1 cellular context compared by ENCODE assay signal in genomic region chr3:161332792-161333191, GRCh38.
A peak's percentile ranks its signal among the peaks of the same experiment; 100 is the strongest.
TF ChIP-seq lines count a peak whose summit lies in the region.

No MANE protein-coding gene starts in this region.

TF ChIP-seq in HepG2, 621 proteins besides CTCF, POLR2A, EP300 and RAD21 (continued from another document and continues in another):
- no peak for TF ChIP-seq HCFC1 (IDR thresholded peaks at IDR 0.05; ENCODE audit: low read depth, low read length)
- TF ChIP-seq, protein P1, sequence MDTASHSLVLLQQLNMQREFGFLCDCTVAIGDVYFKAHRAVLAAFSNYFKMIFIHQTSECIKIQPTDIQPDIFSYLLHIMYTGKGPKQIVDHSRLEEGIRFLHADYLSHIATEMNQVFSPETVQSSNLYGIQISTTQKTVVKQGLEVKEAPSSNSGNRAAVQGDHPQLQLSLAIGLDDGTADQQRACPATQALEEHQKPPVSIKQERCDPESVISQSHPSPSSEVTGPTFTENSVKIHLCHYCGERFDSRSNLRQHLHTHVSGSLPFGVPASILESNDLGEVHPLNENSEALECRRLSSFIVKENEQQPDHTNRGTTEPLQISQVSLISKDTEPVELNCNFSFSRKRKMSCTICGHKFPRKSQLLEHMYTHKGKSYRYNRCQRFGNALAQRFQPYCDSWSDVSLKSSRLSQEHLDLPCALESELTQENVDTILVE (CRISPR knock-in tag; IDR thresholded peaks at IDR 0.05) = no peak
- TF ChIP-seq SNRNP70 (IDR thresholded peaks at IDR 0.05; ENCODE audit: low read depth, low read length) = no peak
- no peak for TF ChIP-seq SMYD3 (CRISPR knock-in tag; IDR thresholded peaks at IDR 0.05)
- no peak for TF ChIP-seq MED13 (CRISPR knock-in tag; IDR thresholded peaks at IDR 0.05)
- TF ChIP-seq LCORL (IDR thresholded peaks at IDR 0.05) = no peak
- TF ChIP-seq LCORL (CRISPR knock-in tag; IDR thresholded peaks at IDR 0.05) = no peak
- TF ChIP-seq ZNF83 (CRISPR knock-in tag; IDR thresholded peaks at IDR 0.05; ENCODE audit: borderline replicate concordance) = no peak
- no peak for TF ChIP-seq GABPB1 (CRISPR knock-in tag; IDR thresholded peaks at IDR 0.05)
- TF ChIP-seq CERS6 (CRISPR knock-in tag; IDR thresholded peaks at IDR 0.05) = no peak
- no peak for TF ChIP-seq ZNF883 (CRISPR knock-in tag; IDR thresholded peaks at IDR 0.05; ENCODE audit: not compliant biosample characterization)
- no peak for TF ChIP-seq MIER2 (CRISPR knock-in tag; IDR thresholded peaks at IDR 0.05)
- TF ChIP-seq KDM6A (CRISPR knock-in tag; IDR thresholded peaks at IDR 0.05; ENCODE audit: low read depth) = no peak
- TF ChIP-seq, protein P2, sequence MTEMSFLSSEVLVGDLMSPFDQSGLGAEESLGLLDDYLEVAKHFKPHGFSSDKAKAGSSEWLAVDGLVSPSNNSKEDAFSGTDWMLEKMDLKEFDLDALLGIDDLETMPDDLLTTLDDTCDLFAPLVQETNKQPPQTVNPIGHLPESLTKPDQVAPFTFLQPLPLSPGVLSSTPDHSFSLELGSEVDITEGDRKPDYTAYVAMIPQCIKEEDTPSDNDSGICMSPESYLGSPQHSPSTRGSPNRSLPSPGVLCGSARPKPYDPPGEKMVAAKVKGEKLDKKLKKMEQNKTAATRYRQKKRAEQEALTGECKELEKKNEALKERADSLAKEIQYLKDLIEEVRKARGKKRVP (CRISPR knock-in tag; IDR thresholded peaks at IDR 0.05) = peak in 1 of 2 experiments; percentile 59; a peak in 2 of 4 replicates
- TF ChIP-seq FUBP1 (CRISPR knock-in tag; IDR thresholded peaks at IDR 0.05; ENCODE audit: borderline replicate concordance) = no peak
- TF ChIP-seq ZFP37 (CRISPR knock-in tag; IDR thresholded peaks at IDR 0.05; ENCODE audit: borderline replicate concordance) = no peak
- TF ChIP-seq, protein P3, sequence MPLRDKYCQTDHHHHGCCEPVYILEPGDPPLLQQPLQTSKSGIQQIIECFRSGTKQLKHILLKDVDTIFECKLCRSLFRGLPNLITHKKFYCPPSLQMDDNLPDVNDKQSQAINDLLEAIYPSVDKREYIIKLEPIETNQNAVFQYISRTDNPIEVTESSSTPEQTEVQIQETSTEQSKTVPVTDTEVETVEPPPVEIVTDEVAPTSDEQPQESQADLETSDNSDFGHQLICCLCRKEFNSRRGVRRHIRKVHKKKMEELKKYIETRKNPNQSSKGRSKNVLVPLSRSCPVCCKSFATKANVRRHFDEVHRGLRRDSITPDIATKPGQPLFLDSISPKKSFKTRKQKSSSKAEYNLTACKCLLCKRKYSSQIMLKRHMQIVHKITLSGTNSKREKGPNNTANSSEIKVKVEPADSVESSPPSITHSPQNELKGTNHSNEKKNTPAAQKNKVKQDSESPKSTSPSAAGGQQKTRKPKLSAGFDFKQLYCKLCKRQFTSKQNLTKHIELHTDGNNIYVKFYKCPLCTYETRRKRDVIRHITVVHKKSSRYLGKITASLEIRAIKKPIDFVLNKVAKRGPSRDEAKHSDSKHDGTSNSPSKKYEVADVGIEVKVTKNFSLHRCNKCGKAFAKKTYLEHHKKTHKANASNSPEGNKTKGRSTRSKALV (CRISPR knock-in tag; IDR thresholded peaks at IDR 0.05) = no peak
- TF ChIP-seq TARDBP (CRISPR knock-in tag; IDR thresholded peaks at IDR 0.05) = no peak
- TF ChIP-seq ZNF18 (CRISPR knock-in tag; IDR thresholded peaks at IDR 0.05; ENCODE audit: insufficient replicate concordance) = no peak
- TF ChIP-seq IKZF4 (CRISPR knock-in tag; IDR thresholded peaks at IDR 0.05; ENCODE audit: borderline replicate concordance, low read depth, not compliant biosample characterization) = no peak
- TF ChIP-seq ZNF619 (CRISPR knock-in tag; IDR thresholded peaks at IDR 0.05) = no peak
- TF ChIP-seq ZNF24 (IDR thresholded peaks at IDR 0.05) = no peak
- TF ChIP-seq ZNF264 (CRISPR knock-in tag; IDR thresholded peaks at IDR 0.05) = no peak
- no peak for TF ChIP-seq U2AF1 (optimal IDR thresholded peaks at IDR 0.05; ENCODE audit: low read depth, low read length)
- TF ChIP-seq SP2 (CRISPR knock-in tag; IDR thresholded peaks at IDR 0.05) = no peak
- no peak for TF ChIP-seq MEIS2 (CRISPR knock-in tag; IDR thresholded peaks at IDR 0.05)
- TF ChIP-seq ASH2L (IDR thresholded peaks at IDR 0.05; ENCODE audit: insufficient read length, low read depth, low read length) = no peak
- TF ChIP-seq ZBTB34 (CRISPR knock-in tag; IDR thresholded peaks at IDR 0.05) = no peak
- TF ChIP-seq ZNF646 (CRISPR knock-in tag; IDR thresholded peaks at IDR 0.05) = no peak
- no peak for TF ChIP-seq DZIP1 (CRISPR knock-in tag; IDR thresholded peaks at IDR 0.05)
- TF ChIP-seq MED8 (CRISPR knock-in tag; IDR thresholded peaks at IDR 0.05; ENCODE audit: insufficient replicate concordance) = no peak
- TF ChIP-seq TEAD2 (CRISPR knock-in tag; IDR thresholded peaks at IDR 0.05) = no peak
- TF ChIP-seq, protein P4, sequence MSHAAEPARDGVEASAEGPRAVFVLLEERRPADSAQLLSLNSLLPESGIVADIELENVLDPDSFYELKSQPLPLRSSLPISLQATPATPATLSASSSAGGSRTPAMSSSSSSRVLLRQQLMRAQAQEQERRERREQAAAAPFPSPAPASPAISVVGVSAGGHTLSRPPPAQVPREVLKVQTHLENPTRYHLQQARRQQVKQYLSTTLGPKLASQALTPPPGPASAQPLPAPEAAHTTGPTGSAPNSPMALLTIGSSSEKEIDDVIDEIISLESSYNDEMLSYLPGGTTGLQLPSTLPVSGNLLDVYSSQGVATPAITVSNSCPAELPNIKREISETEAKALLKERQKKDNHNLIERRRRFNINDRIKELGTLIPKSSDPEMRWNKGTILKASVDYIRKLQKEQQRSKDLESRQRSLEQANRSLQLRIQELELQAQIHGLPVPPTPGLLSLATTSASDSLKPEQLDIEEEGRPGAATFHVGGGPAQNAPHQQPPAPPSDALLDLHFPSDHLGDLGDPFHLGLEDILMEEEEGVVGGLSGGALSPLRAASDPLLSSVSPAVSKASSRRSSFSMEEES (CRISPR knock-in tag; IDR thresholded peaks at IDR 0.05) = no peak
